1 cellular context compared by ENCODE assay signal in genomic region chr19:13100031-13100588, GRCh38.
TF ChIP-seq lines count a peak whose summit lies in the region.

No MANE protein-coding gene starts in this region.

TF ChIP-seq in GM12878, 131 proteins besides CTCF, POLR2A, EP300 and RAD21 (continued from another document):
- TF ChIP-seq E2F8 (IDR thresholded peaks at IDR 0.05; ENCODE audit: low read depth, partially characterized antibody) = no peak
- no peak for TF ChIP-seq HSF1 (IDR thresholded peaks at IDR 0.05; ENCODE audit: low read depth, low read length)
- 0 out of 2 replicates have a peak, but pooled peaks have one; percentile 38 for TF ChIP-seq E2F4 (IDR thresholded peaks at IDR 0.05; ENCODE audit: low read depth, low read length)
- peak; percentile 90 for TF ChIP-seq BACH1 (IDR thresholded peaks at IDR 0.05; ENCODE audit: borderline replicate concordance)
- TF ChIP-seq BCLAF1 (IDR thresholded peaks at IDR 0.05) = no peak
- TF ChIP-seq ZSCAN29 (IDR thresholded peaks at IDR 0.05) = peak; percentile 52; the same call in 1 of the 2 replicates
- 0 out of 2 replicates have a peak, but pooled peaks have one; percentile 37 for TF ChIP-seq GABPA (IDR thresholded peaks at IDR 0.05; ENCODE audit: low read depth)
- TF ChIP-seq CHD2 (IDR thresholded peaks at IDR 0.05; ENCODE audit: borderline replicate concordance, low read depth, low read length) = no peak; the same call in 1 of the 2 replicates
- TF ChIP-seq SMAD1 (IDR thresholded peaks at IDR 0.05; ENCODE audit: low read depth, partially characterized antibody) = peak; percentile 53
- no peak for TF ChIP-seq POLR2AphosphoS2 (IDR thresholded peaks at IDR 0.05; ENCODE audit: low read depth, low read length)
- TF ChIP-seq EED (IDR thresholded peaks at IDR 0.05; ENCODE audit: low read depth) = peak; percentile 99
- TF ChIP-seq CBX5 (IDR thresholded peaks at IDR 0.05; ENCODE audit: low read depth) = no peak; the same call in 1 of the 2 replicates
- peak; percentile 95; the same call in 1 of the 2 replicates for TF ChIP-seq PML (IDR thresholded peaks at IDR 0.05; ENCODE audit: low read length)
- no peak for TF ChIP-seq CEBPZ (IDR thresholded peaks at IDR 0.05; ENCODE audit: low read depth, low read length)
- peak; percentile 71; the same call in 1 of the 2 replicates for TF ChIP-seq BMI1 (IDR thresholded peaks at IDR 0.05; ENCODE audit: borderline replicate concordance)
- TF ChIP-seq ELK1 (IDR thresholded peaks at IDR 0.05; ENCODE audit: low read depth, low read length) = no peak
- no peak for TF ChIP-seq KLF5 (IDR thresholded peaks at IDR 0.05; ENCODE audit: partially characterized antibody)
- TF ChIP-seq MEF2A (IDR thresholded peaks at IDR 0.05; ENCODE audit: insufficient read depth, low read depth, low read length) = peak; percentile 79
- peak; percentile 97 for TF ChIP-seq FOXM1 (IDR thresholded peaks at IDR 0.05; ENCODE audit: low read depth, low read length)
- peak; percentile 97 for TF ChIP-seq BHLHE40 (IDR thresholded peaks at IDR 0.05; ENCODE audit: borderline replicate concordance in 1 of 2, low read depth in 2 of 2, low read length in 1 of 2)
- peak; percentile 94 for TF ChIP-seq CREM (IDR thresholded peaks at IDR 0.05; ENCODE audit: low read depth)
- no peak for TF ChIP-seq SIX5 (IDR thresholded peaks at IDR 0.05; ENCODE audit: low read depth, low read length, severe bottlenecking)
- TF ChIP-seq SRF (IDR thresholded peaks at IDR 0.05; ENCODE audit: low read depth in 2 of 2, low read length in 2 of 2) = peak in 1 of 2 experiments; percentile 86; a peak in 2 of 4 replicates
- TF ChIP-seq CEBPB (IDR thresholded peaks at IDR 0.05; ENCODE audit: borderline replicate concordance in 1 of 2, low read depth in 2 of 2, low read length in 2 of 2) = no peak
- TF ChIP-seq RCOR1 (conservative IDR thresholded peaks at IDR 0.05; ENCODE audit: low read depth, low read length) = peak; percentile 91
- no peak for TF ChIP-seq NKRF (conservative IDR thresholded peaks at IDR 0.05)
- TF ChIP-seq GATAD2B (conservative IDR thresholded peaks at IDR 0.05; ENCODE audit: low read depth) = 0 out of 2 replicates have a peak, but pooled peaks have one; percentile 25
- peak; percentile 100 for TF ChIP-seq CBFB (IDR thresholded peaks at IDR 0.05; ENCODE audit: low read depth)
- peak; percentile 96 for TF ChIP-seq POU2F2 (IDR thresholded peaks at IDR 0.05; ENCODE audit: borderline replicate concordance, low read depth, low read length)
- TF ChIP-seq ZNF217 (IDR thresholded peaks at IDR 0.05) = peak; percentile 81; the same call in 1 of the 2 replicates
- TF ChIP-seq HCFC1 (IDR thresholded peaks at IDR 0.05; ENCODE audit: low read length) = peak; percentile 59
- no peak for TF ChIP-seq TAF1 (IDR thresholded peaks at IDR 0.05; ENCODE audit: borderline replicate concordance, low read depth, low read length)
- peak; percentile 97 for TF ChIP-seq HDGF (IDR thresholded peaks at IDR 0.05)
- peak; percentile 72 for TF ChIP-seq SP1 (IDR thresholded peaks at IDR 0.05; ENCODE audit: low read depth, low read length)
- peak; percentile 99 for TF ChIP-seq BCL11A (IDR thresholded peaks at IDR 0.05; ENCODE audit: low read depth, low read length)
- peak; percentile 94 for TF ChIP-seq BCL3 (IDR thresholded peaks at IDR 0.05; ENCODE audit: borderline replicate concordance, insufficient read depth, low read depth, low read length, poor library complexity, severe bottlenecking)
- no peak for TF ChIP-seq SMAD5 (IDR thresholded peaks at IDR 0.05; ENCODE audit: low read depth)
